ENCODE assay signal across 1 cellular context in the genomic region with DNA sequence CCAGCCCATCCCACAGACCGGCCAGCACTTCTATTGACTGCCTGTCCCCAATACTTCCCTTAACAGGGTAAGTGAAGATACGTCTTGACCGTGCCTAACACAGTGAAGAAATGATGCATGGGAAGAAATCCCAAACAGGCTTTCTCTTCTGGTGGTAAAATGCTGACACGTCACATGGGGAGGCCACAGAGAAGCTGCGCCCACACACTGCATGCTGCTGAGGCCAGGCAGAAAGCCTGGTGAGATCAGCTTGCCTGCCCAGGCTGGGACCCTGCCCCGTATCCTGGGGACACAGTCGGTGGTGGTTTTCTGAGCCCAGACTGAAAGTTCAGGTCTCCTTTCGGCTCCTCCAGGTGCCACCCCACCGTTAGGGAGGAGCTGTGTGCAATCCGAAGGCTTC.
TF ChIP-seq lines count a peak whose summit lies in the region.

No MANE protein-coding gene starts in this region.

TF ChIP-seq in HepG2, 621 proteins besides CTCF, POLR2A, EP300 and RAD21:
- peak; percentile 17 to 55; a peak in 2 of 4 replicates for TF ChIP-seq MAFK (conservative IDR thresholded peaks at IDR 0.05 in 1 of 2, IDR thresholded peaks at IDR 0.05 in 1 of 2; ENCODE audit: low read length in 2 of 2)
- TF ChIP-seq MBNL3 (CRISPR knock-in tag; conservative IDR thresholded peaks at IDR 0.05), result no peak
- TF ChIP-seq JUND (CRISPR knock-in tag; IDR thresholded peaks at IDR 0.05), result no peak
- TF ChIP-seq, protein P1, sequence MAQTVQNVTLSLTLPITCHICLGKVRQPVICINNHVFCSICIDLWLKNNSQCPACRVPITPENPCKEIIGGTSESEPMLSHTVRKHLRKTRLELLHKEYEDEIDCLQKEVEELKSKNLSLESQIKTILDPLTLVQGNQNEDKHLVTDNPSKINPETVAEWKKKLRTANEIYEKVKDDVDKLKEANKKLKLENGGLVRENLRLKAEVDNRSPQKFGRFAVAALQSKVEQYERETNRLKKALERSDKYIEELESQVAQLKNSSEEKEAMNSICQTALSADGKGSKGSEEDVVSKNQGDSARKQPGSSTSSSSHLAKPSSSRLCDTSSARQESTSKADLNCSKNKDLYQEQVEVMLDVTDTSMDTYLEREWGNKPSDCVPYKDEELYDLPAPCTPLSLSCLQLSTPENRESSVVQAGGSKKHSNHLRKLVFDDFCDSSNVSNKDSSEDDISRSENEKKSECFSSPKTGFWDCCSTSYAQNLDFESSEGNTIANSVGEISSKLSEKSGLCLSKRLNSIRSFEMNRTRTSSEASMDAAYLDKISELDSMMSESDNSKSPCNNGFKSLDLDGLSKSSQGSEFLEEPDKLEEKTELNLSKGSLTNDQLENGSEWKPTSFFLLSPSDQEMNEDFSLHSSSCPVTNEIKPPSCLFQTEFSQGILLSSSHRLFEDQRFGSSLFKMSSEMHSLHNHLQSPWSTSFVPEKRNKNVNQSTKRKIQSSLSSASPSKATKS (CRISPR knock-in tag; IDR thresholded peaks at IDR 0.05), result no peak
- no peak for TF ChIP-seq IRX3 (CRISPR knock-in tag; IDR thresholded peaks at IDR 0.05; ENCODE audit: borderline replicate concordance, low read depth)
- TF ChIP-seq, protein P2, sequence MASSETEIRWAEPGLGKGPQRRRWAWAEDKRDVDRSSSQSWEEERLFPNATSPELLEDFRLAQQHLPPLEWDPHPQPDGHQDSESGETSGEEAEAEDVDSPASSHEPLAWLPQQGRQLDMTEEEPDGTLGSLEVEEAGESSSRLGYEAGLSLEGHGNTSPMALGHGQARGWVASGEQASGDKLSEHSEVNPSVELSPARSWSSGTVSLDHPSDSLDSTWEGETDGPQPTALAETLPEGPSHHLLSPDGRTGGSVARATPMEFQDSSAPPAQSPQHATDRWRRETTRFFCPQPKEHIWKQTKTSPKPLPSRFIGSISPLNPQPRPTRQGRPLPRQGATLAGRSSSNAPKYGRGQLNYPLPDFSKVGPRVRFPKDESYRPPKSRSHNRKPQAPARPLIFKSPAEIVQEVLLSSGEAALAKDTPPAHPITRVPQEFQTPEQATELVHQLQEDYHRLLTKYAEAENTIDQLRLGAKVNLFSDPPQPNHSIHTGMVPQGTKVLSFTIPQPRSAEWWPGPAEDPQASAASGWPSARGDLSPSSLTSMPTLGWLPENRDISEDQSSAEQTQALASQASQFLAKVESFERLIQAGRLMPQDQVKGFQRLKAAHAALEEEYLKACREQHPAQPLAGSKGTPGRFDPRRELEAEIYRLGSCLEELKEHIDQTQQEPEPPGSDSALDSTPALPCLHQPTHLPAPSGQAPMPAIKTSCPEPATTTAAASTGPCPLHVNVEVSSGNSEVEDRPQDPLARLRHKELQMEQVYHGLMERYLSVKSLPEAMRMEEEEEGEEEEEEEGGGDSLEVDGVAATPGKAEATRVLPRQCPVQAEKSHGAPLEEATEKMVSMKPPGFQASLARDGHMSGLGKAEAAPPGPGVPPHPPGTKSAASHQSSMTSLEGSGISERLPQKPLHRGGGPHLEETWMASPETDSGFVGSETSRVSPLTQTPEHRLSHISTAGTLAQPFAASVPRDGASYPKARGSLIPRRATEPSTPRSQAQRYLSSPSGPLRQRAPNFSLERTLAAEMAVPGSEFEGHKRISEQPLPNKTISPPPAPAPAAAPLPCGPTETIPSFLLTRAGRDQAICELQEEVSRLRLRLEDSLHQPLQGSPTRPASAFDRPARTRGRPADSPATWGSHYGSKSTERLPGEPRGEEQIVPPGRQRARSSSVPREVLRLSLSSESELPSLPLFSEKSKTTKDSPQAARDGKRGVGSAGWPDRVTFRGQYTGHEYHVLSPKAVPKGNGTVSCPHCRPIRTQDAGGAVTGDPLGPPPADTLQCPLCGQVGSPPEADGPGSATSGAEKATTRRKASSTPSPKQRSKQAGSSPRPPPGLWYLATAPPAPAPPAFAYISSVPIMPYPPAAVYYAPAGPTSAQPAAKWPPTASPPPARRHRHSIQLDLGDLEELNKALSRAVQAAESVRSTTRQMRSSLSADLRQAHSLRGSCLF (CRISPR knock-in tag; IDR thresholded peaks at IDR 0.05; ENCODE audit: borderline replicate concordance), result no peak
- TF ChIP-seq ZNF577 (CRISPR knock-in tag; IDR thresholded peaks at IDR 0.05; ENCODE audit: borderline replicate concordance, low read depth), result no peak
TF ChIP-seq in HepG2: peak in this region for 1.
